Comparison of ENCODE assay signal across 1 cellular context in genomic region chr1:198540580-198540979, GRCh38.
TF ChIP-seq lines count a peak whose summit lies in the region.

TSS of gene ATP6V1G3 (minus strand) at chr1:198540680. CDS start at chr1:198540650, 30 bp downstream.

TF ChIP-seq in GM23338, 12 proteins besides CTCF, POLR2A, EP300 and RAD21 (continued from another document):
- TF ChIP-seq ZNF462 (CRISPR knock-in tag; IDR thresholded peaks at IDR 0.05) (no peak), POLR2AphosphoS5 (IDR thresholded peaks at IDR 0.05; ENCODE audit: low read depth) (no peak), JUNB (IDR thresholded peaks at IDR 0.05; ENCODE audit: unreplicated experiment) (no peak), ZNF331 (CRISPR knock-in tag; IDR thresholded peaks at IDR 0.05; ENCODE audit: low read depth) (no peak), CREB1 (CRISPR knock-in tag; IDR thresholded peaks at IDR 0.05; ENCODE audit: low read depth) (no peak), REST (IDR thresholded peaks at IDR 0.05; ENCODE audit: unreplicated experiment) (no peak), STAT1 (IDR thresholded peaks at IDR 0.05; ENCODE audit: unreplicated experiment) (no peak)
